ENCODE assay signal across 10 cellular contexts in genomic region chr16:71389330-71389729, GRCh38. TPM values are rescaled to one million over a fixed set of nuclear protein-coding genes. Genes with fewer than 3 reads are reported as not detected.
"Had no signal": no experiment of that assay in that cellular context is flagged by ENCODE, and none has a peak within 500 bp of the region (broad histone marks: within the 10 kb centered on the region; RNA-seq: fewer than 3 reads in every experiment).

No MANE protein-coding gene starts in this region.

- H3K36me3 ChIP-seq: HAP-1 had no signal

- H3K4me3 ChIP-seq: HAP-1 had no signal

- H3K9me3 Mint-ChIP-seq: HFFc6 had no signal

- FAIRE-seq: H54 had no signal

- ATAC-seq: HCT116 had no signal

- H3K27ac ChIP-seq: HL-60 had no signal

- H3K4me1 ChIP-seq: HAP-1 had no signal

- H3K4me3 Mint-ChIP-seq: HFFc6, IgD-negative memory B cell had no signal

- H3K9me3 ChIP-seq: HAP-1 had no signal

- H3K27ac Mint-ChIP-seq: HFFc6, IgD-negative memory B cell had no signal

- DNase-seq: GOT3, HFFc6, Kasumi-1, KG1 had no signal

RNA-seq across cellular contexts. Expression of gene CALB2, which starts 30.8 kb away (rescaled TPM):
- polyA plus RNA-seq: IgD-negative memory B cell had no signal

RNA-seq across cellular contexts. Expression of gene TLE7, which starts 52.5 kb away (rescaled TPM):
- total RNA-seq: HFFc6, HT1080 had no signal
- polyA plus RNA-seq: IgD-negative memory B cell had no signal
